Comparison of ENCODE assay signal across 8 cellular contexts in genomic region chr3:179653106-179653776, GRCh38. TPM values are rescaled to one million over a fixed set of nuclear protein-coding genes. Genes with fewer than 3 reads are reported as not detected.
DNase-seq lines count a peak whose midpoint lies in the region; ATAC-seq and TF ChIP-seq lines count a peak whose summit lies in the region.

No MANE protein-coding gene starts in this region.

- no peaks in the 10 kb centered on the region; the same call in 1 of the 2 replicates for H4K20me1 ChIP-seq in KMS-11 (ENCODE audit: insufficient read depth)

- peak; percentile 60 for ATAC-seq in GM21825 (IDR thresholded peaks at IDR 0.05; ENCODE audit: unreplicated experiment)
- ATAC-seq in foreskin keratinocyte: peak; percentile 82

- TF ChIP-seq POLR2A in Raji (IDR thresholded peaks at IDR 0.05; ENCODE audit: insufficient read depth, low read depth, low read length): peak; percentile 26; the same call in 1 of the 2 replicates

- no peak for TF ChIP-seq CTCF in KMS-11 (conservative IDR thresholded peaks at IDR 0.05; ENCODE audit: low read depth, low read length)
- peak; percentile 52 for TF ChIP-seq CTCF in foreskin keratinocyte (conservative IDR thresholded peaks at IDR 0.05)

- H3K4me1 ChIP-seq in ES-I3 (ENCODE audit: insufficient read depth, low read length): 0 out of 2 replicates have a peak, but pooled peaks cover 6% of the 10 kb centered on the region
- H3K4me1 ChIP-seq in KMS-11 (ENCODE audit: low read depth, poor library complexity, severe bottlenecking): peaks cover 27% of the 10 kb centered on the region
- no peaks in the 10 kb centered on the region for H3K4me1 ChIP-seq in foreskin keratinocyte
- peaks cover 14% of the 10 kb centered on the region for H3K4me1 ChIP-seq in neuron (ENCODE audit: insufficient read depth, low read length)
- H3K4me1 ChIP-seq in subcutaneous abdominal adipose tissue (ENCODE audit: control insufficient read depth in 5 of 5, insufficient read depth in 5 of 5, low read length in 5 of 5): peaks cover 0 to 20% (median 17%) of the 10 kb centered on the region in 5 donors

- H3K9ac ChIP-seq in ES-I3 (ENCODE audit: low read depth, low read length) (peak overlapping the region; percentile 95), KMS-11 (peak overlapping the region; percentile 90), subcutaneous abdominal adipose tissue (ENCODE audit: low read length in 5 of 5) (peak overlapping the region; percentile 22 to 84 (median 79))

- peak overlapping the region; percentile 53; the same call in 1 of the 2 replicates for H3K4me2 ChIP-seq in KMS-11

- H3K4me3 ChIP-seq in KMS-11 (IDR thresholded peaks at IDR 0.05; ENCODE audit: insufficient read depth, low read depth, low read length) (peak overlapping the region; percentile 93), neuron (ENCODE audit: low read length) (peak overlapping the region; percentile 99), subcutaneous abdominal adipose tissue (ENCODE audit: low read depth in 1 of 5, low read length in 5 of 5) (peak overlapping the region; percentile 80 to 99 (median 95))

- peak; percentile 30 for DNase-seq in activated gamma-delta T cell treated with anti-CD3 and anti-CD28 coated beads, Interleukin-2, amount 50 U/mL, for 16 hours (ENCODE audit: low read depth)
- DNase-seq in foreskin keratinocyte: peak; percentile 47 to 78

- H3K79me2 ChIP-seq in KMS-11 (ENCODE audit: insufficient read depth, low read depth): peaks cover 50% of the 10 kb centered on the region

- no peaks in the 10 kb centered on the region for H3K36me3 ChIP-seq in ES-I3 (ENCODE audit: insufficient read depth, low read length)
- no peaks in the 10 kb centered on the region for H3K36me3 ChIP-seq in KMS-11 (ENCODE audit: insufficient read depth)
- H3K36me3 ChIP-seq in neuron (ENCODE audit: insufficient read depth, low read length): no peaks in the 10 kb centered on the region
- H3K36me3 ChIP-seq in subcutaneous abdominal adipose tissue (ENCODE audit: control insufficient read depth in 5 of 5, insufficient read depth in 5 of 5, low read length in 5 of 5): no peaks in the 10 kb centered on the region

- H3K27ac ChIP-seq in KMS-11 (peak overlapping the region; percentile 85), foreskin keratinocyte (peak overlapping the region; percentile 10), subcutaneous abdominal adipose tissue (ENCODE audit: low read depth, low read length) (peak overlapping the region; percentile 95)

- H3K27me3 ChIP-seq in KMS-11 (ENCODE audit: insufficient read depth, low read depth) (no peaks in the 10 kb centered on the region), foreskin keratinocyte (no peaks in the 10 kb centered on the region), neuron (ENCODE audit: insufficient read depth, low read length) (no peaks in the 10 kb centered on the region), subcutaneous abdominal adipose tissue (ENCODE audit: control insufficient read depth in 5 of 5, insufficient read depth in 4 of 5, low read length in 5 of 5) (no peaks in the 10 kb centered on the region)

- H2AFZ ChIP-seq in KMS-11 (ENCODE audit: low read depth) (peak overlapping the region; percentile 78), neuron (ENCODE audit: low read depth, low read length) (peak overlapping the region; percentile 80)

- H3K9me3 ChIP-seq in ES-I3 (ENCODE audit: control insufficient read depth, insufficient read depth, low read length): no peaks in the 10 kb centered on the region
- H3K9me3 ChIP-seq in neuron (ENCODE audit: low read length): no peaks in the 10 kb centered on the region
- no peaks in the 10 kb centered on the region for H3K9me3 ChIP-seq in subcutaneous abdominal adipose tissue (ENCODE audit: control insufficient read depth in 5 of 5, low read length in 5 of 5)

RNA-seq across cellular contexts. Expression of gene USP13, which starts 0.4 kb away (rescaled TPM):
- total RNA-seq in foreskin keratinocyte: 5.7 and 7.2 TPM in 2 replicates
- polyA plus RNA-seq in foreskin keratinocyte: 1.3 and 1.7 TPM in 2 replicates

RNA-seq across cellular contexts. Expression of gene NDUFB5, which starts 48.6 kb away (rescaled TPM):
- 70.0 and 74.1 TPM in 2 replicates for total RNA-seq in foreskin keratinocyte
- polyA plus RNA-seq in foreskin keratinocyte: 70.1 and 73.2 TPM in 2 replicates

RNA-seq across cellular contexts. Expression of gene MRPL47, which starts 48.8 kb away (rescaled TPM):
- 53.2 and 58.3 TPM in 2 replicates for total RNA-seq in foreskin keratinocyte
- polyA plus RNA-seq in foreskin keratinocyte: 74.9 and 82.9 TPM in 2 replicates

Comparison
In these comparisons a context has a peak if more than half of its experiments do, and no peak if none do; other contexts are left out.
1. Peak in every context shown above with its lines: DNase-seq, ATAC-seq, H3K4me3 ChIP-seq and H3K27ac ChIP-seq.
2. H3K27ac ChIP-seq: peak in every context shown above with its lines; median percentile 95 in subcutaneous abdominal adipose tissue; 85 in KMS-11; 10 in foreskin keratinocyte.